In the genomic region with DNA sequence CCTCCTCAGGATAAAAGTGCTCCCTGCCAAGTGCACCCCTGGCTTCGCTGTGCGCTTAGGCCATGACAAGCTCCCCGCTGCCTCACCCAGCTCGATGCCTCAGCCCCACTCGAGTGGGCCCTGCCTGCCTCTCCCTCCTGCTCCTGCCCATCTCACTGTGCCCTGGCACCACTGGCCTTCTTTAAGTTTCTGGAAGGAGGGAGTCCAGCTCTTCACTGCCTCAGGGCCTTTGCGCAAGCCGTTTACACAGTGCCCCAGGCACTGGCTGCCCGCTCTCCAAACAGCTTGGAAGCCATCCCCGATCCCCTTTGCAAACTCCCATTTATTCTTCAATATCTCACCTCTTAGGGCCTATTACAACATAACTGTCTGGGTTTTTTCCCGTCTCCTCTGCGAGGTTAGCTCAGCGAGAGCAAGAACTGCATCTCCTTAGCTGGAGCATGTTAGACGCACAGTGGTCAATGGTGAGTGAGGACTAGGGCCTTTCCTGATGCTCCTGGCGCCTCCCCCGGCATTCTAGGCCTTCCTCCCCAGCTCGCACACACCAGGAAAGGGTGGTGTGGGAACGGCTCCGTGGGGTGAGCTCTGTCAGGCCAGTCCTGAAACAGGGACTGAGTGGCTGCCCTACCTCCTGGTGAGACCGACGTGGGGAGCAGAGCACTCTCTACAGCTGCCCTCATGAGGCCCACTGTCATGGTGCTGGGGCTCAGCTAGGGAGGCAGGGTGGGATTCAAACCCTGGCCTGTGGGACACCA, we compare ENCODE assay signal across 2 cellular contexts.
TF ChIP-seq lines count a peak whose summit lies in the region.

No MANE protein-coding gene starts in this region.

TF ChIP-seq in IMR-90, 13 proteins besides CTCF, POLR2A, EP300 and RAD21:
- TF ChIP-seq MAFK (IDR thresholded peaks at IDR 0.05; ENCODE audit: low read depth, low read length), result no peak
- no peak for TF ChIP-seq NFE2L2 (IDR thresholded peaks at IDR 0.05; ENCODE audit: low read depth, low read length)
- no peak for TF ChIP-seq FOS (IDR thresholded peaks at IDR 0.05; ENCODE audit: low read depth, low read length)
- TF ChIP-seq, protein P1, sequence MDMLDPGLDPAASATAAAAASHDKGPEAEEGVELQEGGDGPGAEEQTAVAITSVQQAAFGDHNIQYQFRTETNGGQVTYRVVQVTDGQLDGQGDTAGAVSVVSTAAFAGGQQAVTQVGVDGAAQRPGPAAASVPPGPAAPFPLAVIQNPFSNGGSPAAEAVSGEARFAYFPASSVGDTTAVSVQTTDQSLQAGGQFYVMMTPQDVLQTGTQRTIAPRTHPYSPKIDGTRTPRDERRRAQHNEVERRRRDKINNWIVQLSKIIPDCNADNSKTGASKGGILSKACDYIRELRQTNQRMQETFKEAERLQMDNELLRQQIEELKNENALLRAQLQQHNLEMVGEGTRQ (IDR thresholded peaks at IDR 0.05; ENCODE audit: low read depth, low read length), result no peak
- TF ChIP-seq SMC3 (IDR thresholded peaks at IDR 0.05; ENCODE audit: low read depth, low read length), result no peak
- TF ChIP-seq MXI1 (IDR thresholded peaks at IDR 0.05; ENCODE audit: borderline replicate concordance, low read depth, low read length), result no peak
- TF ChIP-seq MAZ (IDR thresholded peaks at IDR 0.05; ENCODE audit: borderline replicate concordance, low read depth, low read length), result no peak
- TF ChIP-seq, protein P2, sequence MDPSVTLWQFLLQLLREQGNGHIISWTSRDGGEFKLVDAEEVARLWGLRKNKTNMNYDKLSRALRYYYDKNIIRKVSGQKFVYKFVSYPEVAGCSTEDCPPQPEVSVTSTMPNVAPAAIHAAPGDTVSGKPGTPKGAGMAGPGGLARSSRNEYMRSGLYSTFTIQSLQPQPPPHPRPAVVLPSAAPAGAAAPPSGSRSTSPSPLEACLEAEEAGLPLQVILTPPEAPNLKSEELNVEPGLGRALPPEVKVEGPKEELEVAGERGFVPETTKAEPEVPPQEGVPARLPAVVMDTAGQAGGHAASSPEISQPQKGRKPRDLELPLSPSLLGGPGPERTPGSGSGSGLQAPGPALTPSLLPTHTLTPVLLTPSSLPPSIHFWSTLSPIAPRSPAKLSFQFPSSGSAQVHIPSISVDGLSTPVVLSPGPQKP (IDR thresholded peaks at IDR 0.05; ENCODE audit: borderline replicate concordance, low read depth, low read length), result no peak
TF ChIP-seq in IMR-90: peak in this region for 0.

TF ChIP-seq in H1, 55 proteins besides CTCF, POLR2A, EP300 and RAD21:
- TF ChIP-seq SIRT6 (IDR thresholded peaks at IDR 0.05; ENCODE audit: low read length) (no peak), RBBP5 (IDR thresholded peaks at IDR 0.05; ENCODE audit: borderline replicate concordance, low read depth, low read length) (no peak), CBX8 (IDR thresholded peaks at IDR 0.05; ENCODE audit: borderline replicate concordance, low read depth, low read length) (no peak)
